Comparison of ENCODE assay signal across 8 cellular contexts in the genomic region with DNA sequence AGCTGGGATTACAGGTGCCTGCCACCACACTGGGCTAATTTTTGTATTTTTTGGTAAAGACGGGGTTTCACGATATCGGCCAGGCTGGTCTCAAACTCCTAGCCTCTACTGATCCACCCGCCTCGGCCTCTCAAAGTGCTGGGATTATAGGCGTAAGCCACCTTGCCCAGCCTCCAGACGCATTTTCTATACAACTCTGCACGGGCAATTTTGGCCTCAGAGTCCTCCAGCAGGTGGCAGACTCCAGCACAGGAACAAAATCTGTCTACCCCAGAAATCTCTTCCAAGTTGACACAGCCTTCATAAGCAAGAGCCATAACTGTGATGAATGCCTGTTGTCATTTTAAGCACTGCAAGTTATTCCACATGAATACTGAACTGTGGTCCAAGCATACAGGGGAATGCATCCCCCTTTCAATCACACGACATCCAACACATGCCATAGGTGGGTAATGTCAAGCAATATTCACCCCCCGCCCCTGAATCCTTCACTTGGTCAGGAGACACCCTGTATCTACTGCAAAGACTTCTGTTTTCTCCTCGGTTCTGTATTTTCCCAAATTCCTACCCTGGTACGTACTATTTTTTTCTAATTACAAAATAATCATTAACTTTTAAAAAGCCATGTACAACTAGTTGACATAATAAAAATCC. TPM values are rescaled to one million over a fixed set of nuclear protein-coding genes. Genes with fewer than 3 reads are reported as not detected.
DNase-seq lines count a peak whose midpoint lies in the region; ATAC-seq and TF ChIP-seq lines count a peak whose summit lies in the region.

No MANE protein-coding gene starts in this region.

- no peaks in the 10 kb centered on the region for H3K27me3 ChIP-seq in CD4-positive, alpha-beta memory T cell (ENCODE audit: insufficient read depth, low read length)
- no peaks in the 10 kb centered on the region for H3K27me3 ChIP-seq in vagina

- H3K36me3 ChIP-seq in CD4-positive, alpha-beta memory T cell (ENCODE audit: insufficient read depth, low read length), result no peaks in the 10 kb centered on the region
- H3K36me3 ChIP-seq in vagina, result peaks cover 0 to 38% of the 10 kb centered on the region in 2 donors

- intact Hi-C loops in CD4-positive, alpha-beta memory T cell (cut with micrococcal nuclease), result loop anchor here (1.0 kb wide), 1 partner anchor 56 kb away; the partner anchor contains the start of gene PHAX
- intact Hi-C loops in vagina (cut with DNase I), result no loop called here

- H3K9me3 ChIP-seq in CD4-positive, alpha-beta memory T cell (ENCODE audit: control insufficient read depth in 1 of 2, low read length in 2 of 2), result no peaks in the 10 kb centered on the region
- H3K9me3 ChIP-seq in vagina, result no peaks in the 10 kb centered on the region

- no peaks in the 10 kb centered on the region for H3K4me1 Mint-ChIP-seq in CD4-positive, alpha-beta memory T cell
- no peaks in the 10 kb centered on the region for H3K4me1 Mint-ChIP-seq in activated T-helper 17 cell treated with anti-CD3 and anti-CD28 coated beads, Interleukin-2, amount 50 U/mL, for 72 hours

- POLR2A ChIA-PET in CD4-positive, alpha-beta memory T cell (lab: Charles Lee; ENCODE audit: partially characterized antibody), result no interaction called here

- DNase-seq in CD4-positive, alpha-beta memory T cell, result peak in 4 of 5 donors; percentile 7 to 22 (median 20)
- DNase-seq in NCI-H2227 treated with DMSO at 0.1 percent for 48 hours (lab: John Stamatoyannopoulos, UW) (peak; percentile 2), iris pigment epithelial cell (ENCODE audit: low read depth) (peak; percentile 62), vagina (ENCODE audit: extremely low spot score in 2 of 2) (no peak)
- no peak for DNase-seq in effector CD8-positive, alpha-beta T cell (lab: John Stamatoyannopoulos, UW)

- H3K4me3 ChIP-seq in CD4-positive, alpha-beta memory T cell (ENCODE audit: low read length in 2 of 2), result no peak overlapping the region
- no peak overlapping the region for H3K4me3 ChIP-seq in vagina

- H3K36me3 Mint-ChIP-seq in CD4-positive, alpha-beta memory T cell, result no peaks in the 10 kb centered on the region
- no peaks in the 10 kb centered on the region for H3K36me3 Mint-ChIP-seq in activated T-helper 17 cell treated with anti-CD3 and anti-CD28 coated beads, Interleukin-2, amount 50 U/mL, for 72 hours (ENCODE audit: low read depth)

- H3K9me3 Mint-ChIP-seq in CD4-positive, alpha-beta memory T cell, result no peaks in the 10 kb centered on the region
- H3K9me3 Mint-ChIP-seq in activated T-helper 17 cell treated with anti-CD3 and anti-CD28 coated beads, Interleukin-2, amount 50 U/mL, for 72 hours, result no peaks in the 10 kb centered on the region

- no peak overlapping the region for H3K4me3 Mint-ChIP-seq in CD4-positive, alpha-beta memory T cell
- H3K4me3 Mint-ChIP-seq in activated T-helper 17 cell treated with anti-CD3 and anti-CD28 coated beads, Interleukin-2, amount 50 U/mL, for 72 hours, result no peak overlapping the region

- TF ChIP-seq POLR2A in vagina (IDR thresholded peaks at IDR 0.05), result no peak

- H3K27ac ChIP-seq in CD4-positive, alpha-beta memory T cell (ENCODE audit: low read depth, low read length), result no peak overlapping the region
- H3K27ac ChIP-seq in vagina, result no peak overlapping the region

- H3K4me1 ChIP-seq in CD4-positive, alpha-beta memory T cell (ENCODE audit: insufficient read depth, low read length), result no peaks in the 10 kb centered on the region
- no peaks in the 10 kb centered on the region for H3K4me1 ChIP-seq in vagina

- no peak overlapping the region for H3K27ac Mint-ChIP-seq in CD4-positive, alpha-beta memory T cell
- H3K27ac Mint-ChIP-seq in activated T-helper 17 cell treated with anti-CD3 and anti-CD28 coated beads, Interleukin-2, amount 50 U/mL, for 72 hours, result no peak overlapping the region

- H3K27me3 Mint-ChIP-seq in CD4-positive, alpha-beta memory T cell, result peaks cover 1 to 3% of the 10 kb centered on the region in 2 donors
- no peaks in the 10 kb centered on the region for H3K27me3 Mint-ChIP-seq in activated T-helper 17 cell treated with anti-CD3 and anti-CD28 coated beads, Interleukin-2, amount 50 U/mL, for 72 hours

- CTCF ChIA-PET in CD4-positive, alpha-beta memory T cell (lab: Charles Lee; ENCODE audit: partially characterized antibody), result interaction anchor here (0.7 to 11.9 kb wide), 6 partner anchors 10 to 533 kb away, joined by 3 to 145 read pairs (median 4); no protein-coding TSS in a partner anchor

- ATAC-seq in GM18511 (IDR thresholded peaks at IDR 0.05; ENCODE audit: unreplicated experiment) (peak; percentile 83), HG02852 (IDR thresholded peaks at IDR 0.05; ENCODE audit: unreplicated experiment) (peak; percentile 81)
- peak; percentile 21 for ATAC-seq in activated T-helper 17 cell treated with anti-CD3 and anti-CD28 coated beads, Interleukin-2, amount 50 U/mL, for 72 hours (replicated peaks)

- peak in 2 of 3 experiments; percentile 2 to 11 for TF ChIP-seq CTCF in vagina (IDR thresholded peaks at IDR 0.05)

RNA-seq across cellular contexts. Expression of gene ALDH7A1, which starts 50.8 kb away (rescaled TPM):
- total RNA-seq in CD4-positive, alpha-beta memory T cell, result 1 to 10 TPM; 1.3 to 2.2 TPM
- polyA plus RNA-seq in CD4-positive, alpha-beta memory T cell, result 1 to 10 TPM; 1.4 to 4.8 TPM
- 1 to 10 TPM; 2.4 to 3.3 TPM for total RNA-seq in activated T-helper 17 cell treated with anti-CD3 and anti-CD28 coated beads, Interleukin-2, amount 50 U/mL, for 72 hours
- total RNA-seq in vagina, result 63.6 TPM

RNA-seq across cellular contexts. Expression of gene PHAX, which starts 56.5 kb away (rescaled TPM):
- total RNA-seq in CD4-positive, alpha-beta memory T cell, result 10 to 100 TPM; 41.2 to 43.4 TPM
- polyA plus RNA-seq in CD4-positive, alpha-beta memory T cell, result 100 to 1,000 TPM in 1 of 2 donors, 10 to 100 TPM in 1; 59.9 to 112 TPM
- total RNA-seq in activated T-helper 17 cell treated with anti-CD3 and anti-CD28 coated beads, Interleukin-2, amount 50 U/mL, for 72 hours, result 10 to 100 TPM; 30.5 to 38.6 TPM
- total RNA-seq in vagina, result 44.7 TPM

Comparison
In these comparisons a context has a peak if more than half of its experiments do, and no peak if none do; other contexts are left out.
1. DNase-seq: peak in CD4-positive, alpha-beta memory T cell (4 of 5), NCI-H2227 treated with DMSO at 0.1 percent for 48 hours (single experiment) and iris pigment epithelial cell (single experiment); none in vagina (0 of 2) and effector CD8-positive, alpha-beta T cell (single experiment).
2. ATAC-seq: peak in every context shown above with its lines; median percentile 83 in GM18511; 81 in HG02852; 21 in activated T-helper 17 cell treated with anti-CD3 and anti-CD28 coated beads, Interleukin-2, amount 50 U/mL, for 72 hours.
3. RNA of gene ALDH7A1, which starts 50.8 kb away (total RNA-seq): 63.6 TPM in vagina (single experiment); 2.4 to 3.3 TPM in activated T-helper 17 cell treated with anti-CD3 and anti-CD28 coated beads, Interleukin-2, amount 50 U/mL, for 72 hours and 1.3 to 2.2 TPM in CD4-positive, alpha-beta memory T cell; every median in the first group is over 10 times any median in the second.